ENCODE assay signal across 12 cellular contexts in the genomic region with DNA sequence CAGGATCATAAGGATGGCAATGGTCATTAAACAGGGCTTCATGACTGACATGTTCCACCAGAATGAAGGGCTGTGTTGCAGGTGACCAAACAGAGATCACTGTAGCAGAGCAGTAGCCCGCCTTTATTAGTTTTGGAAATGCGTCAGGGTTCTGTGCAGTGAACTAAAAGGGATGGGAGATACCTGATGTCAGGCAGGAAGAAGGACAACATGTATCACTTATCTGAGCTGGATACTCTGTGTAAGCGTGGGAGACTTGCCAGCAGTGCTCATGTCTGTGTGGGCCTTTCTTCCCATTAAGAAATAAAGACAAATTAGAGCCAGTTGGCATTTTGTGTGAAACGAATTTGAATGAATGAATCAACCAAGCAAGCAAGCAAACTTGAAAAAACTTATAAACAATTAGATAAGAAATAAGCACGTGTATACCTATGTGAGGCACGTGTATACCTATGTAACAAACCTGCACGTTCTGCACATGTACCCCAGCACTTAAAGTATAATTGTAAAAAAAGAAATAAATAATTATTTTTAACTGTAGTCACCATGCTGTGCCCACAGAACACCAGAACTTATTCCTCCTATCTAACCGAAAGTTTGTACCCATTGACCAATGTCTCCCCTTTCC. TPM values are rescaled to one million over a fixed set of nuclear protein-coding genes. Genes with fewer than 3 reads are reported as not detected.
"Had no signal": no experiment of that assay in that cellular context is flagged by ENCODE, and none has a peak within 500 bp of the region (broad histone marks: within the 10 kb centered on the region; RNA-seq: fewer than 3 reads in every experiment).

A gene with protein sequence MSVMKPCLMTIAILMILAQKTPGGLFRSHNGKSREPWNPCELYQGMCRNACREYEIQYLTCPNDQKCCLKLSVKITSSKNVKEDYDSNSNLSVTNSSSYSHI (minus strand): TSS at position 51 of the 628 bp plus-strand sequence. CDS start 0 bp downstream, at position 51.

- DNase-seq: GM23248, GOT3, H7, H9, HCEC 1CT, HFFc6 had no signal

- H3K27ac ChIP-seq: GM23248 had no signal

- FAIRE-seq: H54 had no signal

- H2AFZ ChIP-seq: GM23248, GM23338 had no signal

- H3K4me3 ChIP-seq: GM23248, GM23338, HAP-1 had no signal

- H3K4me1 ChIP-seq: HAP-1 had no signal

- H3K4me2 ChIP-seq: GM23338 had no signal

- H3K36me3 ChIP-seq: HAP-1 had no signal

- ATAC-seq: GM23338, HCT116 had no signal

- H3K9ac ChIP-seq: GM23248 had no signal

- H3K9me3 ChIP-seq: HAP-1 had no signal

RNA-seq across cellular contexts. Expression of the gene that starts here (rescaled TPM):
- total RNA-seq: GM23248, GM23338, H1, H4, H7, H9, HFFc6 had no signal
- polyA plus RNA-seq: GM23248, GM23338, H1 had no signal
